ENCODE assay signal across 16 cellular contexts in genomic region chr10:77550378-77550777, GRCh38.
"Had no signal": no experiment of that assay in that cellular context is flagged by ENCODE, and none has a peak within 500 bp of the region (broad histone marks: within the 10 kb centered on the region; RNA-seq: fewer than 3 reads in every experiment).

No MANE protein-coding gene starts in this region.

- H3K9me3 ChIP-seq: upper lobe of left lung had no signal

- H3K36me3 Mint-ChIP-seq: activated CD8-positive, alpha-beta memory T cell treated with anti-CD3 and anti-CD28 coated beads, Interleukin-2, amount 10 ng/mL, durations not matched to agents 7 days and 5 days; activated naive CD4-positive, alpha-beta T cell treated with anti-CD3 and anti-CD28 coated beads, Interleukin-2, amount 50 U/mL, for 72 hours; stimulated activated memory B cell treated with anti-CD40 and anti-IgM and Interleukin-4, amounts not matched to agents 10 μg/mL and 1 μg/mL and 100 μg/mL, for 72 hours had no signal

- H3K27me3 ChIP-seq: dorsolateral prefrontal cortex, upper lobe of left lung had no signal

- H3K27ac Mint-ChIP-seq: activated CD8-positive, alpha-beta memory T cell treated with anti-CD3 and anti-CD28 coated beads, Interleukin-2, amount 10 ng/mL, durations not matched to agents 7 days and 5 days; activated naive CD4-positive, alpha-beta T cell treated with anti-CD3 and anti-CD28 coated beads, Interleukin-2, amount 50 U/mL, for 72 hours; stimulated activated memory B cell treated with anti-CD40 and anti-IgM and Interleukin-4, amounts not matched to agents 10 μg/mL and 1 μg/mL and 100 μg/mL, for 72 hours had no signal

- H3K4me3 ChIP-seq: dorsolateral prefrontal cortex, skin epidermis, upper lobe of left lung had no signal

- H3K36me3 ChIP-seq: upper lobe of left lung had no signal

- H3K4me3 Mint-ChIP-seq: activated CD8-positive, alpha-beta memory T cell treated with anti-CD3 and anti-CD28 coated beads, Interleukin-2, amount 10 ng/mL, durations not matched to agents 7 days and 5 days; activated T-cell treated with anti-CD3 and anti-CD28 coated beads, Interleukin-2, amount 50 U/mL, for 4 hours; stimulated activated memory B cell treated with anti-CD40 and anti-IgM and Interleukin-4, amounts not matched to agents 10 μg/mL and 1 μg/mL and 100 μg/mL, for 72 hours had no signal

- H3K9me3 Mint-ChIP-seq: activated T-cell treated with anti-CD3 and anti-CD28 coated beads, Interleukin-2, amount 50 U/mL, for 4 hours; stimulated activated memory B cell treated with anti-CD40 and anti-IgM and Interleukin-4, amounts not matched to agents 10 μg/mL and 1 μg/mL and 100 μg/mL, for 72 hours had no signal

- ATAC-seq: activated CD8-positive, alpha-beta memory T cell treated with anti-CD3 and anti-CD28 coated beads, Interleukin-2, amount 10 ng/mL, durations not matched to agents 7 days and 5 days; activated naive CD4-positive, alpha-beta T cell treated with anti-CD3 and anti-CD28 coated beads, Interleukin-2, amount 50 U/mL, for 72 hours; activated T-cell treated with anti-CD3 and anti-CD28 coated beads, Interleukin-2, amount 50 U/mL, for 4 hours; left ventricle myocardium superior; stimulated activated memory B cell treated with anti-CD40 and anti-IgM and Interleukin-4, amounts not matched to agents 10 μg/mL and 1 μg/mL and 100 μg/mL, for 72 hours had no signal

- H3K27ac ChIP-seq: upper lobe of left lung had no signal

- H3K4me1 Mint-ChIP-seq: stimulated activated memory B cell treated with anti-CD40 and anti-IgM and Interleukin-4, amounts not matched to agents 10 μg/mL and 1 μg/mL and 100 μg/mL, for 72 hours had no signal

- DNase-seq: activated CD4-positive, alpha-beta T cell treated with anti-CD3 and anti-CD28 coated beads, Interleukin-2, amount 50 U/mL, for 48 hours; activated CD4-positive, CD25-positive, alpha-beta regulatory T cell treated with anti-CD3 and anti-CD28 coated beads, Interleukin-2, amount 50 U/mL, for 72 hours; activated CD8-positive, alpha-beta memory T cell treated with anti-CD3 and anti-CD28 coated beads, Interleukin-2, amount 10 ng/mL, durations not matched to agents 7 days and 5 days; activated effector memory CD4-positive, alpha-beta T cell treated with anti-CD3 and anti-CD28 coated beads, Interleukin-2, amount 50 U/mL, for 16 hours; activated T-cell treated with anti-CD3 and anti-CD28 coated beads, Interleukin-2, amount 50 U/mL, for 4 hours; amniotic stem cell; dorsolateral prefrontal cortex; foreskin melanocyte; left ventricle myocardium superior; mesendoderm; retina; T-helper 9 cell had no signal
